Comparison of ENCODE assay signal across 31 cellular contexts in the genomic region with DNA sequence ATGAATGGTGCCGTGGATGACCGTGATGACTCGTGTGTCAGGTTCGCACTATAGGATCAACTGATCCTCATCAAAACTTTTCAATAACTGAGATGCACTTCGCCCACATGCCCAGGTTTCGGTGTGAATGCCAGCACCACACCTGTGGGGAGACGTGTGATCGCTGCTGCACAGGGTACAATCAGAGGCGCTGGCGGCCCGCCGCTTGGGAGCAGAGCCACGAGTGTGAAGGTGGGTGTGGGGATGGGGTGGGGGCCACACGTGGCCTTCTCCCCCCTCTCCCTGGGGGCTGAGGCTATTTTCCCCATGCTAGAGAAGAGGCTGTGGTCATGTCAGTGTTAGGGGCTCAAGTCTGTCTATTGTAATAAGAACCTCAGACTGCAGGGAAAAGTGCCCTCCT.
"Had no signal": no experiment of that assay in that cellular context is flagged by ENCODE, and none has a peak within 500 bp of the region (broad histone marks: within the 10 kb centered on the region; RNA-seq: fewer than 3 reads in every experiment).

No MANE protein-coding gene starts in this region.

- H3K36me3 ChIP-seq: adrenal gland, ascending aorta, breast epithelium, cardiac muscle cell had no signal

- H3K27me3 ChIP-seq: adrenal gland, ascending aorta, body of pancreas, breast epithelium, cardiac muscle cell had no signal

- DNase-seq: activated effector memory CD4-positive, alpha-beta T cell treated with anti-CD3 and anti-CD28 coated beads, Interleukin-2, amount 50 U/mL, for 16 hours; activated effector memory CD4-positive, alpha-beta T cell treated with Interleukin-2 at 50 U/mL for 16 hours; activated gamma-delta T cell; activated gamma-delta T cell treated with Interleukin-2 at 50 U/mL for 16 hours; activated naive CD4-positive, alpha-beta T cell; activated naive CD4-positive, alpha-beta T cell treated with anti-CD3 and anti-CD28 coated beads for 36 hours; activated naive CD4-positive, alpha-beta T cell treated with anti-CD3 and anti-CD28 coated beads, Interleukin-2, amount 10 ng/mL, durations not matched to agents 7 days and 5 days; activated naive CD4-positive, alpha-beta T cell treated with anti-CD3 and anti-CD28 coated beads, Interleukin-2, amount 50 U/mL, for 16 hours; activated naive CD4-positive, alpha-beta T cell treated with Interleukin-2 at 50 U/mL for 16 hours; activated naive CD8-positive, alpha-beta T cell treated with anti-CD3 and anti-CD28 coated beads for 36 hours; activated naive CD8-positive, alpha-beta T cell treated with anti-CD3 and anti-CD28 coated beads, Interleukin-2, amount 10 ng/mL, durations not matched to agents 7 days and 5 days; activated naive CD8-positive, alpha-beta T cell treated with anti-CD3 and anti-CD28 coated beads, Interleukin-2, amount 50 U/mL, for 24 hours; activated T-cell treated with anti-CD3 and anti-CD28 coated beads, Interleukin-2, amount 50 U/mL, for 1 hour; activated T-cell treated with anti-CD3 and anti-CD28 coated beads, Interleukin-2, amount 50 U/mL, for 24 hours; activated T-cell treated with anti-CD3 and anti-CD28 coated beads, Interleukin-2, amount 50 U/mL, for 4 hours; activated T-cell treated with anti-CD3 and anti-CD28 coated beads, Interleukin-2, amount 50 U/mL, for 48 hours; activated T-cell treated with anti-CD3 and anti-CD28 coated beads, Interleukin-2, amount 50 U/mL, for 72 hours; adrenal gland; amniotic stem cell; amygdala; anterior cingulate cortex; aorta; body of pancreas; caudate nucleus; central memory CD4-positive, alpha-beta T cell; cerebellar nuclear complex had no signal

- FAIRE-seq: astrocyte, bronchial epithelial cell had no signal

- H3K9me3 ChIP-seq: adrenal gland, ascending aorta, body of pancreas, breast epithelium had no signal

- H3K4me1 ChIP-seq: adrenal gland, ascending aorta, body of pancreas, breast epithelium had no signal

- H3K4me3 ChIP-seq: adrenal gland, ascending aorta, body of pancreas, breast epithelium, cardiac muscle cell had no signal

- H3K27ac ChIP-seq: adrenal gland, ascending aorta, body of pancreas, breast epithelium, cardiac muscle cell had no signal
